In the genomic region with DNA sequence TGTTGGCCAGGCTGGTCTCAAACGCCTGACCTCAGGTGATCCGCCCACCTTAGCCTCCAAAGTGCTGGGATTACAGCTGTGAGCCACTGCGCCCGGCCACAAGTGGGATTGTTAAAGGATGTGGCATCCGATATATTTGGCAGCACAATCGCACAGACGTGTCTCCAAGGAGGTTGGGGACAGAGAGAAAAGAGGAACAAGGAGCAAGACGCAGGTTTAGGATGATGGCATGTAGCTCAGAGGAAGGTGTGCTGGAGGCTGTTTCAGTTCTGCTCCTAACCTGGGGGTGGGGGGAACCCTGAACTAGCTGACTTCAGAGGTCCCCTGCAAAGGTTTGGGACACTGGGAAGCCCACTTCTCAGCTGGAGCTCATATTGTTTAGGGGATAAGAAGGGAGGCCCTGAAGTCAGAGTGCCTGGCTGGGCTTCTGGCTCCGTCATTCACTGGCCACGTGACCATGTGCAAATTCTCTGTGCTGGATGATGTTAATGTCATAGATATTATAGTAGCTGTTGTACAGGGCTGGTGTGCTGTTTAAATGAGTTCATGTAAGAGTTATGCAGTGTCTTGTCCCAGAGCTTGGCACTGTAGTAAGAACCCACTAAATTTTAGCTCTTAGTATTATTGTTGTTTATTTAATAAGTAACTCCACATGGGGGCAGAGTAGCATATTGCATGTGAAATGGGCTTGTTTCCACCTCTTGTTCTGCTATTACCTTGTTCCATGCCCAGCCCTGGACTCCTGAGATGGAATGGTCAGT, we compare ENCODE assay signal across 9 cellular contexts.
A peak's percentile ranks its signal among the peaks of the same experiment; 100 is the strongest.
DNase-seq lines count a peak whose midpoint lies in the region; ATAC-seq and TF ChIP-seq lines count a peak whose summit lies in the region.
"Had no signal": no experiment of that assay in that cellular context is flagged by ENCODE, and none has a peak within 500 bp of the region (broad histone marks: within the 10 kb centered on the region; RNA-seq: fewer than 3 reads in every experiment).

No MANE protein-coding gene starts in this region.

- H3K4me1 Mint-ChIP-seq in immature natural killer cell = peaks cover 6 to 8% of the 10 kb centered on the region in 2 donors

- no peak overlapping the region for H3K27ac Mint-ChIP-seq in immature natural killer cell

- peak; percentile 52 for ATAC-seq in GM21576 (IDR thresholded peaks at IDR 0.05; ENCODE audit: unreplicated experiment)
- no peak for ATAC-seq in foreskin keratinocyte
- no peak for ATAC-seq in GM21423 (IDR thresholded peaks at IDR 0.05; ENCODE audit: unreplicated experiment)
- no peak for ATAC-seq in GM21737 (IDR thresholded peaks at IDR 0.05; ENCODE audit: unreplicated experiment)
- ATAC-seq: left colon had no signal

- H3K4me1 ChIP-seq in foreskin keratinocyte = no peaks in the 10 kb centered on the region

- H3K4me3 Mint-ChIP-seq in immature natural killer cell = no peak overlapping the region

- DNase-seq in EL = peak; percentile 40
- peak; percentile 45 to 79 for DNase-seq in NCI-H526 (lab: John Stamatoyannopoulos, UW)
- DNase-seq in foreskin keratinocyte = no peak
- no peak for DNase-seq in medulla oblongata (ENCODE audit: extremely low spot score)
- no peak for DNase-seq in immature natural killer cell

- no peaks in the 10 kb centered on the region for H3K9me3 Mint-ChIP-seq in immature natural killer cell

- TF ChIP-seq CTCF in foreskin keratinocyte (conservative IDR thresholded peaks at IDR 0.05) = peak; percentile 47

- H3K27ac ChIP-seq in foreskin keratinocyte = no peak overlapping the region

- no peaks in the 10 kb centered on the region for H3K27me3 ChIP-seq in foreskin keratinocyte

- peaks cover 6 to 11% (median 8%) of the 10 kb centered on the region in 3 donors for H3K27me3 Mint-ChIP-seq in immature natural killer cell (ENCODE audit: low read depth in 3 of 3)

- no peaks in the 10 kb centered on the region for H3K36me3 Mint-ChIP-seq in immature natural killer cell

Comparison
In these comparisons a context has a peak if more than half of its experiments do, and no peak if none do; other contexts are left out.
1. DNase-seq: peak in EL (single experiment) and NCI-H526 (2 of 2); none in foreskin keratinocyte (0 of 2), medulla oblongata (single experiment) and immature natural killer cell (0 of 3).